Comparison of ENCODE assay signal across 8 cellular contexts in the genomic region with DNA sequence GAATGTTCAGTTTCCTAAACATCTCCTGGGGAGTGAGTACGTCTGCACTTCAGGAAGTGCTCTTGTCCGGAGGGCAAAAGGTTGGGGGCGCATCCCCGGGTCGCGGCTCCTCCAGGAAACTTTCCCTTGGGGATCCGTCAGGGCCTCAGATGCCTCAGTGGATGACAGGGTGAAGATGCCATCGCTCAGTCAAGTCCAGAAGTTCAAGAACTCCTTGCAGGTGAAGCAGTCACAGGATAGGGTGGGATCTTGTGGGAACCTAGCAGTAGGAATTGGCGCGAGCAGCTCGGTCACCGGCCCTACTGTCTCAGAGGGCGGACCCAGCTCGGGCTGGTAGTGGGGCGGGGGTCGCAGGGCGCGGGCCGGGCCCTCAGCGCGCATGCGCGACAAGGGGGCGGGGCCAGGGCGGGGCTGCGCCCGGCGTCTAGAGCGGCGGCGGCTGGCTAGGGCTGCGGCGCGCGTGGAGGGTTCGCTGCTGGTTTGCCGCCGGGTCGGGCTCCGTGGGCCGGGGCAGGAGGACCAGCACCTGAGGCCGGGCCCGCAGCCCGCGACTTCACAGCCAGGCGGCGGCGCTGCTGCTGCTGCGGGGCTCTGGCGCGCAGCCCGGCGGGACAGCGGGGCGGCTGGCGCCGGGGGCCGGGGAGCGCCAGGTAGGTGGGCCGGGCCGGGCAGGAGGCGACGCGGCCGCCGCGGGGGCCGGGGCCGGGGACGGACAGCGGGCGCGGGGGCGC. TPM values are rescaled to one million over a fixed set of nuclear protein-coding genes. Genes with fewer than 3 reads are reported as not detected.
DNase-seq lines count a peak whose midpoint lies in the region; ATAC-seq lines count a peak whose summit lies in the region.

A gene (plus strand): TSS at position 423 of the 731 bp plus-strand sequence. CDS start 75,191 bp downstream, outside the sequence.

- peak; percentile 86 for ATAC-seq in GM18502 (IDR thresholded peaks at IDR 0.05; ENCODE audit: poor library complexity, unreplicated experiment)
- peak; percentile 82 for ATAC-seq in HG02763 (IDR thresholded peaks at IDR 0.05; ENCODE audit: unreplicated experiment)
- peak; percentile 90 for ATAC-seq in sciatic nerve

- peak; percentile 58 for DNase-seq in NCI-H1105 treated with DMSO at 0.1 percent for 48 hours (lab: John Stamatoyannopoulos, UW)
- DNase-seq in T1000 (lab: John Stamatoyannopoulos, UW) = peak; percentile 50
- DNase-seq in astrocyte of the hippocampus (ENCODE audit: low read depth, low spot score) = peak; percentile 90
- peak in 49 of 51 donors; percentile 25 to 82 (median 62) for DNase-seq in hypothalamus (lab: John Stamatoyannopoulos, UW)
- peak; percentile 81 for DNase-seq in sciatic nerve (ENCODE audit: low spot score)
- DNase-seq in GM19240 (ENCODE audit: insufficient read length, low spot score) = no peak

- intact Hi-C loops in sciatic nerve (cut with DNase I) = no loop called here

RNA-seq across cellular contexts. Expression of the gene that starts here (rescaled TPM):
- 29.8 TPM for total RNA-seq in sciatic nerve
